Comparison of ENCODE assay signal across 8 cellular contexts in the genomic region with DNA sequence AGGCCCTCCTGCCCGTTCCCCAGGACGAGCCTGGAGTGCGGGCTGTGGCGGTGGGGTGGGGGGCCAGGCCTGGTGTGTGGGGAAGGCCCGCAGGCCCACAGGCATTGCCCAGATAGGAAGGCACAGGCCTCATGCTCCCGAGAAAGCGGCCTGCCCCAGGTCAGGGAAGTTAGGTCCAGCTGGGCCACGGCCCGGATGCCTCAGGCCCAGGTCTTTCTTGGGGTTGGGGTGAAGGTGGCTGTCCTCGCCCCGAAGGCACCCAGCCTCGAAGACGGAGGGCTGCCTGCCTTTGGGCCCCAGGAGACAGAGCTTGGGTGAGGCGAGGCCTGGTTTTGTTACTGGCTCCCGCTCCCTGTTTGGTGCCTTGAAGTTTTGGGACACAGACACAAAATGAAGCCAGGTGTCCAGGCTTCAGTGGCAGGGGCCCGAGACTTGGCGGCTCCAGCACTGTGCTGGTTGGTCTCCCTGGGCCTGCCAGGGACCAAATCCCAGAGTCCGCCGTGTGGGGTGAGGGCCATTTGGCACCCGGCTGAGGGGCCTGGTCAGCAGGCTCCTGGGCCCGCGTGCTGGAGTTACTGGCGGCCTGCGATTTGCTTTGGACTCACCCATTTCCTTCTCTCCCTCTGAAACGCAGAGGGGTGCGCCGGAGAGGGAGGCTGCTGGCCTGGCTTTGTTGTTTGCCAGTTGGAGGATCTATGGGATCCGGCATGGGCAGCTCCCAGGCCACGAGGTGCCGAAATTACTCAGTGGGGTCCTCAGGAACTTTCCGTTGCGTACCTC. TPM values are rescaled to one million over a fixed set of nuclear protein-coding genes. Genes with fewer than 3 reads are reported as not detected.
DNase-seq lines count a peak whose midpoint lies in the region; ATAC-seq and TF ChIP-seq lines count a peak whose summit lies in the region.

No MANE protein-coding gene starts in this region.

- CTCF ChIA-PET in Calu3 (lab: Charles Lee) (no interaction called here), PC-9 (lab: Charles Lee) (interaction anchor here (0.7 kb wide), 1 partner anchor 72 kb away, joined by 4 read pairs; no protein-coding TSS in a partner anchor)

- H3K18ac ChIP-seq in mesenchymal stem cell (ENCODE audit: low read depth in 1 of 2, low read length in 2 of 2): peak overlapping the region; percentile 11 to 31

- no peak for TF ChIP-seq CTCF in Calu3 (IDR thresholded peaks at IDR 0.05; ENCODE audit: unreplicated experiment)
- TF ChIP-seq CTCF in PC-9 (conservative IDR thresholded peaks at IDR 0.05): no peak

- H3K27me3 ChIP-seq in PC-9 (ENCODE audit: insufficient read depth, low read depth): no peaks in the 10 kb centered on the region
- no peaks in the 10 kb centered on the region for H3K27me3 ChIP-seq in mesenchymal stem cell (ENCODE audit: control insufficient read depth in 1 of 2, insufficient read depth in 1 of 2, low read length in 2 of 2)

- 6% methylated on average over 28 of the region's 32 CpGs for WGBS in mesenchymal stem cell
- 8% methylated on average over 32 of the region's 32 CpGs for WGBS in urinary bladder

- H3K27ac ChIP-seq in PC-9 (peak overlapping the region; percentile 24; the same call in 1 of the 2 replicates), mesenchymal stem cell (ENCODE audit: low read length, poor library complexity, severe bottlenecking) (peak overlapping the region; percentile 18), urinary bladder (ENCODE audit: low read depth) (peak overlapping the region; percentile 50)

- H3K4me2 ChIP-seq in PC-9 (peak overlapping the region; percentile 99), mesenchymal stem cell (ENCODE audit: low read length, poor library complexity, severe bottlenecking) (peak overlapping the region; percentile 92)

- H3K4me3 ChIP-seq in PC-9: peak overlapping the region; percentile 93
- peak overlapping the region; percentile 71 to 92 for H3K4me3 ChIP-seq in mesenchymal stem cell (ENCODE audit: insufficient read depth in 1 of 2, low read depth in 1 of 2, low read length in 2 of 2)
- peak overlapping the region; percentile 92 for H3K4me3 ChIP-seq in urinary bladder (ENCODE audit: low read depth, low read length)

- peak overlapping the region in 1 of 2 experiments; percentile 63 for H3K14ac ChIP-seq in mesenchymal stem cell (ENCODE audit: low read length in 2 of 2)

- H3K9ac ChIP-seq in mesenchymal stem cell (ENCODE audit: low read length): peak overlapping the region; percentile 94

- no peaks in the 10 kb centered on the region for H3K9me3 Mint-ChIP-seq in Calu3 (ENCODE audit: low read depth, unreplicated experiment)
- H3K9me3 Mint-ChIP-seq in dendritic cell treated with granulocyte-macrophage colony-stimulating factor and Interleukin-4, amounts not matched to agents 40 ng/mL and 50 ng/mL, for 4 days: no peaks in the 10 kb centered on the region

- H2BK12ac ChIP-seq in mesenchymal stem cell (ENCODE audit: low read length in 2 of 2): peak overlapping the region in 1 of 2 experiments; percentile 47

- no peak overlapping the region for H2BK15ac ChIP-seq in mesenchymal stem cell (ENCODE audit: low read depth, poor library complexity, severe bottlenecking)

- no peaks in the 10 kb centered on the region for H3K27me3 Mint-ChIP-seq in Calu3 (ENCODE audit: unreplicated experiment)
- H3K27me3 Mint-ChIP-seq in dendritic cell treated with granulocyte-macrophage colony-stimulating factor and Interleukin-4, amounts not matched to agents 40 ng/mL and 50 ng/mL, for 4 days: peaks cover 3% of the 10 kb centered on the region

- H3K27ac Mint-ChIP-seq in Calu3 (ENCODE audit: unreplicated experiment): no peak overlapping the region
- peak overlapping the region; percentile 82 for H3K27ac Mint-ChIP-seq in dendritic cell treated with granulocyte-macrophage colony-stimulating factor and Interleukin-4, amounts not matched to agents 40 ng/mL and 50 ng/mL, for 4 days

- intact Hi-C loops in Calu3 (cut with micrococcal nuclease; ENCODE audit: unreplicated experiment) (no loop called here), PC-9 (cut with micrococcal nuclease; ENCODE audit: unreplicated experiment) (loop anchor here (5.0 kb wide), 2 partner anchors 33 to 82 kb away; no protein-coding TSS in a partner anchor)
- intact Hi-C loops in dendritic cell treated with granulocyte-macrophage colony-stimulating factor and Interleukin-4, amounts not matched to agents 40 ng/mL and 50 ng/mL, for 4 days (cut with micrococcal nuclease): loop anchor here (2.0 to 5.0 kb wide), 5 partner anchors 17 to 82 kb away; no protein-coding TSS in a partner anchor

- no peak overlapping the region for H2BK5ac ChIP-seq in mesenchymal stem cell (ENCODE audit: low read depth, low read length, poor library complexity, severe bottlenecking)

- peak overlapping the region; percentile 6 for H4K91ac ChIP-seq in mesenchymal stem cell (ENCODE audit: low read length)

- H3K23ac ChIP-seq in mesenchymal stem cell (ENCODE audit: low read length in 2 of 2): peak overlapping the region in 1 of 2 experiments; percentile 63

- H3K9me2 ChIP-seq in PC-9 (ENCODE audit: insufficient read depth): no peaks in the 10 kb centered on the region

- no peak for ATAC-seq in HG03139 (IDR thresholded peaks at IDR 0.05; ENCODE audit: unreplicated experiment)
- no peak for ATAC-seq in HG03097 (IDR thresholded peaks at IDR 0.05; ENCODE audit: low FRiP score, unreplicated experiment)

- H4K8ac ChIP-seq in mesenchymal stem cell (ENCODE audit: low read length): no peak overlapping the region

- peaks cover 64% of the 10 kb centered on the region for H3K36me3 Mint-ChIP-seq in Calu3 (ENCODE audit: insufficient read depth, unreplicated experiment)
- H3K36me3 Mint-ChIP-seq in dendritic cell treated with granulocyte-macrophage colony-stimulating factor and Interleukin-4, amounts not matched to agents 40 ng/mL and 50 ng/mL, for 4 days (ENCODE audit: low read depth): peaks cover 66% of the 10 kb centered on the region

- peaks cover 67% of the 10 kb centered on the region for H3K79me2 ChIP-seq in PC-9 (ENCODE audit: low read depth)

- H3K9me3 ChIP-seq in PC-9 (ENCODE audit: insufficient read depth, low read depth): no peaks in the 10 kb centered on the region
- no peaks in the 10 kb centered on the region for H3K9me3 ChIP-seq in mesenchymal stem cell (ENCODE audit: control insufficient read depth, low read length)

- peaks cover 61% of the 10 kb centered on the region for H4K20me1 ChIP-seq in PC-9 (ENCODE audit: insufficient read depth)

- no peak overlapping the region for H2AK5ac ChIP-seq in mesenchymal stem cell (ENCODE audit: low read length, severe bottlenecking)

- peak; percentile 18 for DNase-seq in Calu3
- DNase-seq in PC-9: peak in 1 of 2 experiments; percentile 28
- peak; percentile 53 for DNase-seq in mesenchymal stem cell
- DNase-seq in KG1 (lab: John Stamatoyannopoulos, UW): no peak

- H3F3A ChIP-seq in PC-9 (ENCODE audit: insufficient read depth, low read depth): peaks cover 21% of the 10 kb centered on the region

- H3K36me3 ChIP-seq in PC-9 (ENCODE audit: low read depth) (no peaks in the 10 kb centered on the region), mesenchymal stem cell (ENCODE audit: control insufficient read depth in 1 of 2, insufficient read depth in 2 of 2, low read depth in 1 of 2, low read length in 2 of 2) (peaks cover 0 to 21% of the 10 kb centered on the region in 2 experiments), urinary bladder (ENCODE audit: insufficient read depth) (no peaks in the 10 kb centered on the region)

- peaks cover 20% of the 10 kb centered on the region for H3K4me1 Mint-ChIP-seq in Calu3 (ENCODE audit: low read depth, unreplicated experiment)
- peaks cover 70% of the 10 kb centered on the region for H3K4me1 Mint-ChIP-seq in dendritic cell treated with granulocyte-macrophage colony-stimulating factor and Interleukin-4, amounts not matched to agents 40 ng/mL and 50 ng/mL, for 4 days (ENCODE audit: low read depth)

- no peak overlapping the region for H2BK120ac ChIP-seq in mesenchymal stem cell (ENCODE audit: low read depth, low read length)

- peak overlapping the region in 1 of 2 experiments; percentile 71 for H3K4ac ChIP-seq in mesenchymal stem cell (ENCODE audit: low read depth in 1 of 2, low read length in 2 of 2)

- POLR2A ChIA-PET in PC-9 (lab: Charles Lee; ENCODE audit: unreplicated experiment): interaction anchor here (0.6 kb wide), 1 partner anchor 79 kb away, joined by 10 read pairs; no protein-coding TSS in a partner anchor

- H3K4me3 Mint-ChIP-seq in Calu3 (ENCODE audit: low read depth, unreplicated experiment): peak overlapping the region; percentile 87
- H3K4me3 Mint-ChIP-seq in dendritic cell treated with granulocyte-macrophage colony-stimulating factor and Interleukin-4, amounts not matched to agents 40 ng/mL and 50 ng/mL, for 4 days: peak overlapping the region; percentile 95

- peaks cover 6% of the 10 kb centered on the region for H3K79me1 ChIP-seq in mesenchymal stem cell (replicated peaks; ENCODE audit: low read length, poor library complexity, severe bottlenecking)

- BruUV-seq in Calu3 (replicated peaks; lab: Mats Ljungman, UMichigan) (no TSS peak), PC-9 (replicated peaks; lab: Mats Ljungman, UMichigan) (no TSS peak)

- H3K4me1 ChIP-seq in PC-9 (replicated peaks; ENCODE audit: insufficient read depth): peaks cover 38% of the 10 kb centered on the region
- H3K4me1 ChIP-seq in mesenchymal stem cell (ENCODE audit: control insufficient read depth, insufficient read depth, low read depth, low read length): peaks cover 52% of the 10 kb centered on the region
- H3K4me1 ChIP-seq in urinary bladder (ENCODE audit: insufficient read depth): peaks cover 4% of the 10 kb centered on the region

- H2AFZ ChIP-seq in PC-9: no peak overlapping the region
- H2AFZ ChIP-seq in mesenchymal stem cell (ENCODE audit: low read depth, low read length): no peak overlapping the region

RNA-seq across cellular contexts. Expression of a gene that starts 2.0 kb away (rescaled TPM):
- total RNA-seq in Calu3 (2022) (32.8 and 33.8 TPM in 2 replicates), PC-9 (2021) (36.2 and 39.1 TPM in 2 replicates), urinary bladder (27.8 TPM)
- 43.3 TPM for polyA plus RNA-seq in mesenchymal stem cell (2013, experiment 1 of 2)
- polyA plus RNA-seq in mesenchymal stem cell (2013, experiment 2 of 2): 44.2 TPM
- polyA plus RNA-seq in urinary bladder: 60.5 TPM

RNA-seq across cellular contexts. Expression of a gene that starts 35.5 kb away (rescaled TPM):
- total RNA-seq in Calu3 (2022) (36.3 and 42.9 TPM in 2 replicates), PC-9 (2021) (72.1 and 97.1 TPM in 2 replicates), urinary bladder (14.6 TPM)
- polyA plus RNA-seq in mesenchymal stem cell (2013, experiment 1 of 2): 84.5 TPM
- 86.1 TPM for polyA plus RNA-seq in mesenchymal stem cell (2013, experiment 2 of 2)
- 96.4 TPM for polyA plus RNA-seq in urinary bladder
